8 cellular contexts compared by ENCODE assay signal in the genomic region with DNA sequence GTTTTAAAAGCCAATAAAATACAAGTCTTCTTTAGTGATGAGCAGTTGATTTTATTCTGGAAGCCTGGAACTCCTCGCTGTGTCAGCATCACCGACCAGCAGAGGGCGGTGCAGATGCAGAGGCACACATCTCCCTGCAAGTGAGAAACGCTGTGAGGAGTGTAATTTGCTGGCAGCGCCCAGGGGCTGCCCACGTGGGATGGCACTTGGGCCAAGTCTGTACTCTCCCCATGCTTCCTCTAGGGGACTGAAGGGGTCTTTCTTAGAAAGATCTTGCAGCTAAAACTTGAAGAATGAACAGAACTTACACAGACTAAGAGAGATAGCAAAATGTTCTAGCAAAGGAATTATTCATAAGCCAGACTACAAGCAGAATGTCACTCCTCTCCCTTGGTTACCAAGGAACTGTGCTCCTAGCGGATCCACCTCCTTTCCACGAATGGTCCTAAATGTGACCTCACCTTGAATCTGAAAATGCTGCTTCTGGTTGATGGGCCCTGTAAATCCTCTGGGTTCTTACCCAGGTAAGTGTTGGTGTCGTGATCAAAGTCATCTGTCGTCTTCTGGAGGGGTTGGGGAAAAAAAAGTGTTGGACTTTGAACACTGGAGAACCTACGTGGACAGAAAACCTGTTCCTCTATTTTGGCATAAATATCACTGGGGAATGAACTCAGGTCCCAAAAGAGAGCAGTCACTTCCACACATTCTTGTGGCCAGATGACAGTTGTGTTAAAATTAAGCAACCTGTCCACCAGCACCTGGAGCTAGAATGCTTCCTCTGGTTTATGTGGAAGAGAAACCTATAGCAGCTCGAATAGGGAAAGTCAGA. TPM values are rescaled to one million over a fixed set of nuclear protein-coding genes. Genes with fewer than 3 reads are reported as not detected.
A peak's percentile ranks its signal among the peaks of the same experiment; 100 is the strongest.
DNase-seq lines count a peak whose midpoint lies in the region; ATAC-seq, FAIRE-seq and TF ChIP-seq lines count a peak whose summit lies in the region.

No MANE protein-coding gene starts in this region.

- DNase-seq in ACHN (peak; percentile 76), GM18507 (ENCODE audit: extremely low spot score, insufficient read length, low read depth) (peak; percentile 30), NCI-H2029 (lab: John Stamatoyannopoulos, UW) (peak; percentile 44), WERI-Rb-1 (peak; percentile 67), breast epithelium (ENCODE audit: low spot score in 2 of 2) (peak; percentile 65), islet precursor cell (peak; percentile 83)
- DNase-seq in stimulated activated CD4-positive, alpha-beta T cell treated with anti-CD3 and anti-CD28 coated beads, Interleukin-1b, Interleukin-23, amount 100 ng/mL, for 24 hours (ENCODE audit: low read depth in 4 of 4, low spot score in 1 of 4): peak; percentile 57 to 70 (median 60)

- intact Hi-C loops in breast epithelium (cut with DNase I; ENCODE audit: low total_unique reads): no loop called here

- H3K36me3 ChIP-seq in WERI-Rb-1 (no peaks in the 10 kb centered on the region), breast epithelium (no peaks in the 10 kb centered on the region)

- TF ChIP-seq CTCF in WERI-Rb-1 (IDR thresholded peaks at IDR 0.05; ENCODE audit: low read depth, low read length) (peak; percentile 89), breast epithelium (IDR thresholded peaks at IDR 0.05) (peak; percentile 60 to 83 (median 80))

- no peak for TF ChIP-seq POLR2A in breast epithelium (IDR thresholded peaks at IDR 0.05)

- ATAC-seq in HG02970 (IDR thresholded peaks at IDR 0.05; ENCODE audit: low FRiP score, unreplicated experiment): peak; percentile 86

- H3K9me3 ChIP-seq in WERI-Rb-1 (ENCODE audit: severe bottlenecking) (no peaks in the 10 kb centered on the region), breast epithelium (peaks cover 0 to 7% of the 10 kb centered on the region in 2 donors)

- FAIRE-seq in GM18507 (lab: Jason Lieb, UNC): peak; percentile 89

- H3K27me3 ChIP-seq in WERI-Rb-1 (ENCODE audit: insufficient read depth, low read depth, severe bottlenecking) (peaks cover 11% of the 10 kb centered on the region), breast epithelium (no peaks in the 10 kb centered on the region)

- in situ Hi-C loops in ACHN (cut with HindIII; ENCODE audit: low pct_ligation_motif_present, low pct_unique_long_range_greater_than_20kb, low sequenced_read_pairs): no loop called here

- H3K27ac ChIP-seq in WERI-Rb-1: no peak overlapping the region
- no peak overlapping the region for H3K27ac ChIP-seq in breast epithelium

- no peaks in the 10 kb centered on the region for H3K4me1 ChIP-seq in breast epithelium

- H3K4me3 ChIP-seq in WERI-Rb-1 (ENCODE audit: low read depth, low read length) (no peak overlapping the region), breast epithelium (no peak overlapping the region)

RNA-seq across cellular contexts. Expression of gene CNTF, which starts 31.8 kb away (rescaled TPM):
- total RNA-seq in breast epithelium: 1 to 10 TPM in 1 of 3 donors, under 1 TPM in 2; 0.59 to 1.6 (median 0.66) TPM

Comparison
In these comparisons a context has a peak if more than half of its experiments do, and no peak if none do; other contexts are left out.
1. DNase-seq: peak in every context shown above with its lines; median percentile 83 in islet precursor cell; 76 in ACHN; 67 in WERI-Rb-1; 65 in breast epithelium; 60 in stimulated activated CD4-positive, alpha-beta T cell treated with anti-CD3 and anti-CD28 coated beads, Interleukin-1b, Interleukin-23, amount 100 ng/mL, for 24 hours; 44 in NCI-H2029; 30 in GM18507.